ENCODE assay signal across 8 cellular contexts in genomic region chr2:197209742-197210408, GRCh38.
DNase-seq lines count a peak whose midpoint lies in the region; ATAC-seq and TF ChIP-seq lines count a peak whose summit lies in the region.

No MANE protein-coding gene starts in this region.

- peak overlapping the region; percentile 59 for H3K4me3 Mint-ChIP-seq in activated T-cell treated with anti-CD3 and anti-CD28 coated beads, Interleukin-2, amount 50 U/mL, for 4 hours
- H3K4me3 Mint-ChIP-seq in natural killer cell: peak overlapping the region; percentile 53

- H3K36me3 ChIP-seq in A673 (ENCODE audit: insufficient read depth, low read length, poor library complexity, severe bottlenecking) (no peaks in the 10 kb centered on the region), BE2C (no peaks in the 10 kb centered on the region)

- POLR2A ChIA-PET in A673 (lab: Charles Lee; ENCODE audit: low non-redundant PET): no interaction called here

- DNase-seq in activated CD4-positive, CD25-positive, alpha-beta regulatory T cell (lab: John Stamatoyannopoulos, UW): no peak
- DNase-seq in activated T-cell treated with anti-CD3 and anti-CD28 coated beads, Interleukin-2, amount 50 U/mL, for 4 hours: peak; percentile 39
- DNase-seq in natural killer cell (no peak), mucosa of gallbladder (ENCODE audit: low spot score) (no peak), A673 (ENCODE audit: low spot score) (no peak), BE2C (no peak)

- peaks cover 98% of the 10 kb centered on the region for H3K4me1 Mint-ChIP-seq in activated T-cell treated with anti-CD3 and anti-CD28 coated beads, Interleukin-2, amount 50 U/mL, for 4 hours (ENCODE audit: low read depth)
- H3K4me1 Mint-ChIP-seq in natural killer cell: peaks cover 95 to 96% of the 10 kb centered on the region in 2 donors

- H3K27me3 ChIP-seq in A673 (replicated peaks; ENCODE audit: insufficient read depth, low read depth, low read length, poor library complexity) (no peaks in the 10 kb centered on the region), BE2C (no peaks in the 10 kb centered on the region)

- ATAC-seq in activated CD4-positive, CD25-positive, alpha-beta regulatory T cell treated with anti-CD3 and anti-CD28 coated beads, Interleukin-2, amount 50 U/mL, for 24 hours: peak; percentile 52 to 62
- peak; percentile 30 for ATAC-seq in HG03460 (IDR thresholded peaks at IDR 0.05; ENCODE audit: unreplicated experiment)
- ATAC-seq in activated T-cell treated with anti-CD3 and anti-CD28 coated beads, Interleukin-2, amount 50 U/mL, for 4 hours: peak; percentile 56 to 63
- ATAC-seq in natural killer cell: peak; percentile 14 to 31 (median 22)

- no peak overlapping the region for H3K27ac ChIP-seq in A673 (ENCODE audit: low read depth, low read length, poor library complexity, severe bottlenecking)

- H3K9me3 Mint-ChIP-seq in activated T-cell treated with anti-CD3 and anti-CD28 coated beads, Interleukin-2, amount 50 U/mL, for 4 hours: no peaks in the 10 kb centered on the region
- H3K9me3 Mint-ChIP-seq in natural killer cell: no peaks in the 10 kb centered on the region

- H3K4me1 ChIP-seq in A673 (ENCODE audit: insufficient read depth, low read length, poor library complexity, severe bottlenecking) (no peaks in the 10 kb centered on the region), BE2C (peaks cover 4% of the 10 kb centered on the region; the same call in 1 of the 2 replicates)

- intact Hi-C loops in natural killer cell (cut with micrococcal nuclease) (no loop called here), A673 (cut with micrococcal nuclease; ENCODE audit: unreplicated experiment) (no loop called here)

- CTCF ChIA-PET in A673 (lab: Charles Lee): no interaction called here

- H3K4me3 ChIP-seq in A673 (ENCODE audit: low read depth, low read length, poor library complexity, severe bottlenecking): no peak overlapping the region
- H3K4me3 ChIP-seq in BE2C (ENCODE audit: low read depth, low read length): no peak overlapping the region

- H3K36me3 Mint-ChIP-seq in activated T-cell treated with anti-CD3 and anti-CD28 coated beads, Interleukin-2, amount 50 U/mL, for 4 hours (ENCODE audit: insufficient read depth): peaks cover 7% of the 10 kb centered on the region
- H3K36me3 Mint-ChIP-seq in natural killer cell: no peaks in the 10 kb centered on the region

- H3K27ac Mint-ChIP-seq in natural killer cell: peak overlapping the region; percentile 91 to 96

- no peak for TF ChIP-seq CTCF in natural killer cell (IDR thresholded peaks at IDR 0.05)
- TF ChIP-seq CTCF in A673 (conservative IDR thresholded peaks at IDR 0.05; ENCODE audit: low read depth, low read length): no peak
- no peak for TF ChIP-seq CTCF in BE2C (IDR thresholded peaks at IDR 0.05; ENCODE audit: low read depth, low read length)

- H3K9me3 ChIP-seq in A673 (ENCODE audit: low read depth, low read length, poor library complexity, severe bottlenecking) (no peaks in the 10 kb centered on the region), BE2C (no peaks in the 10 kb centered on the region)

- H3K27me3 Mint-ChIP-seq in activated T-cell treated with anti-CD3 and anti-CD28 coated beads, Interleukin-2, amount 50 U/mL, for 4 hours (ENCODE audit: low read depth): no peaks in the 10 kb centered on the region
- no peaks in the 10 kb centered on the region for H3K27me3 Mint-ChIP-seq in natural killer cell (ENCODE audit: low read depth in 2 of 2)

- BruUV-seq in A673 (replicated peaks; lab: Mats Ljungman, UMichigan): no TSS peak
